3 cellular contexts compared by ENCODE assay signal in the genomic region with DNA sequence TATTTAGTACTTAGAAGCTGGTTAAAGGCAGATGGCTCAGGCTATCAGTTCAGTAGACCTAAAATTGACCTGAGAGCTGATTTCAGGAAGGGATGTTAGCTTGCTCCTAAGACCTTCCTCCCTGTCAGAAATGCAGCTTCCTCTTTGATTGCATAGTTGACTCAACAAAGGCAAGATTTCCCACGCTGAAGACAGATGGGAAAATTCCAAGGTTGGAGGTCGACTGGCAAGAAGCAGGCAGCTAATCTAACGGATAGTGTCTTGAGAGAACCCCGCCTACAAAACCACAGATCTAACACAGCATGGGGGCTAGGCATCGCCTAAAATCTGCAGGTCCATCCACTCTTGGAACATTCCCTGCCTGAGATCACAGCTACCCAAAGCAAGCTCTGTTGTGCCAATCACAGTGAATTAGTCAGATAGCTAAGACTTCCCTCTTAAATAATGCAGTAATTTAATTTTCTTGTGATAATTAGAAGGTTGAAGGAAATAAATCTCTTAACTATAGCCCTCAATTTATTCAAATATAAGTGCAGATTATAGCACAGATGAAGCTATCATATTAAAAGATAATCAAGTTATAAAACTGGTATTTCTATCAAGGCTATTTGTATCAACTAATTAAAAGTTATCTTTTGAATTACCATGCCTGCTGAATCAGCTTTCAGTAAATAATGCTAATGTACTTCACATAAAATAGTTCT.
TF ChIP-seq lines count a peak whose summit lies in the region.

No MANE protein-coding gene starts in this region.

TF ChIP-seq in SK-N-SH treated with all-trans-retinoic acid at 6 μM for 48 hours, 23 proteins besides CTCF, POLR2A, EP300 and RAD21 (continued from another document):
- TF ChIP-seq, protein P1, sequence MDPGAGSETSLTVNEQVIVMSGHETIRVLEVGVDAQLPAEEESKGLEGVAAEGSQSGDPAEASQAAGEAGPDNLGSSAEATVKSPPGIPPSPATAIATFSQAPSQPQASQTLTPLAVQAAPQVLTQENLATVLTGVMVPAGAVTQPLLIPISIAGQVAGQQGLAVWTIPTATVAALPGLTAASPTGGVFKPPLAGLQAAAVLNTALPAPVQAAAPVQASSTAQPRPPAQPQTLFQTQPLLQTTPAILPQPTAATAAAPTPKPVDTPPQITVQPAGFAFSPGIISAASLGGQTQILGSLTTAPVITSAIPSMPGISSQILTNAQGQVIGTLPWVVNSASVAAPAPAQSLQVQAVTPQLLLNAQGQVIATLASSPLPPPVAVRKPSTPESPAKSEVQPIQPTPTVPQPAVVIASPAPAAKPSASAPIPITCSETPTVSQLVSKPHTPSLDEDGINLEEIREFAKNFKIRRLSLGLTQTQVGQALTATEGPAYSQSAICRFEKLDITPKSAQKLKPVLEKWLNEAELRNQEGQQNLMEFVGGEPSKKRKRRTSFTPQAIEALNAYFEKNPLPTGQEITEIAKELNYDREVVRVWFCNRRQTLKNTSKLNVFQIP (CRISPR knock-in tag; IDR thresholded peaks at IDR 0.05; ENCODE audit: borderline replicate concordance, low read depth) = no peak
- no peak for TF ChIP-seq ZFP30 (CRISPR knock-in tag; IDR thresholded peaks at IDR 0.05)
- no peak for TF ChIP-seq ZFP3 (CRISPR knock-in tag; IDR thresholded peaks at IDR 0.05)
- TF ChIP-seq ESRRG (CRISPR knock-in tag; IDR thresholded peaks at IDR 0.05) = no peak
- TF ChIP-seq SNAI2 (CRISPR knock-in tag; IDR thresholded peaks at IDR 0.05) = no peak
- peak; percentile 77 for TF ChIP-seq ISL1 (CRISPR knock-in tag; IDR thresholded peaks at IDR 0.05)
- TF ChIP-seq BACH2 (CRISPR knock-in tag; IDR thresholded peaks at IDR 0.05; ENCODE audit: borderline replicate concordance) = no peak

TF ChIP-seq in SK-N-SH, 30 proteins besides CTCF, POLR2A, EP300 and RAD21 (continued from another document):
- TF ChIP-seq, protein P2, sequence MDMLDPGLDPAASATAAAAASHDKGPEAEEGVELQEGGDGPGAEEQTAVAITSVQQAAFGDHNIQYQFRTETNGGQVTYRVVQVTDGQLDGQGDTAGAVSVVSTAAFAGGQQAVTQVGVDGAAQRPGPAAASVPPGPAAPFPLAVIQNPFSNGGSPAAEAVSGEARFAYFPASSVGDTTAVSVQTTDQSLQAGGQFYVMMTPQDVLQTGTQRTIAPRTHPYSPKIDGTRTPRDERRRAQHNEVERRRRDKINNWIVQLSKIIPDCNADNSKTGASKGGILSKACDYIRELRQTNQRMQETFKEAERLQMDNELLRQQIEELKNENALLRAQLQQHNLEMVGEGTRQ (IDR thresholded peaks at IDR 0.05; ENCODE audit: borderline replicate concordance, low read depth, low read length) = no peak
- TF ChIP-seq GATA2 (CRISPR knock-in tag; IDR thresholded peaks at IDR 0.05) = no peak
- TF ChIP-seq SIN3A (IDR thresholded peaks at IDR 0.05; ENCODE audit: borderline replicate concordance, low read depth, low read length) = no peak
- TF ChIP-seq JUND (IDR thresholded peaks at IDR 0.05) = no peak
- no peak for TF ChIP-seq TEAD4 (IDR thresholded peaks at IDR 0.05; ENCODE audit: borderline replicate concordance, insufficient read depth)
- TF ChIP-seq, protein P3, sequence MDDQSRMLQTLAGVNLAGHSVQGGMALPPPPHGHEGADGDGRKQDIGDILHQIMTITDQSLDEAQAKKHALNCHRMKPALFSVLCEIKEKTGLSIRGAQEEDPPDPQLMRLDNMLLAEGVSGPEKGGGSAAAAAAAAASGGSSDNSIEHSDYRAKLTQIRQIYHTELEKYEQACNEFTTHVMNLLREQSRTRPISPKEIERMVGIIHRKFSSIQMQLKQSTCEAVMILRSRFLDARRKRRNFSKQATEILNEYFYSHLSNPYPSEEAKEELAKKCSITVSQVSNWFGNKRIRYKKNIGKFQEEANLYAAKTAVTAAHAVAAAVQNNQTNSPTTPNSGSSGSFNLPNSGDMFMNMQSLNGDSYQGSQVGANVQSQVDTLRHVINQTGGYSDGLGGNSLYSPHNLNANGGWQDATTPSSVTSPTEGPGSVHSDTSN (IDR thresholded peaks at IDR 0.05) = no peak
- no peak for TF ChIP-seq FOSL2 (IDR thresholded peaks at IDR 0.05; ENCODE audit: borderline replicate concordance, low read depth)
- TF ChIP-seq MEF2A (IDR thresholded peaks at IDR 0.05; ENCODE audit: borderline replicate concordance, low read depth) = no peak
TF ChIP-seq in SK-N-SH: peak in this region for 0.

TF ChIP-seq in WTC11, 78 proteins besides CTCF, POLR2A, EP300 and RAD21 (continued from another document):
- TF ChIP-seq, protein P4, sequence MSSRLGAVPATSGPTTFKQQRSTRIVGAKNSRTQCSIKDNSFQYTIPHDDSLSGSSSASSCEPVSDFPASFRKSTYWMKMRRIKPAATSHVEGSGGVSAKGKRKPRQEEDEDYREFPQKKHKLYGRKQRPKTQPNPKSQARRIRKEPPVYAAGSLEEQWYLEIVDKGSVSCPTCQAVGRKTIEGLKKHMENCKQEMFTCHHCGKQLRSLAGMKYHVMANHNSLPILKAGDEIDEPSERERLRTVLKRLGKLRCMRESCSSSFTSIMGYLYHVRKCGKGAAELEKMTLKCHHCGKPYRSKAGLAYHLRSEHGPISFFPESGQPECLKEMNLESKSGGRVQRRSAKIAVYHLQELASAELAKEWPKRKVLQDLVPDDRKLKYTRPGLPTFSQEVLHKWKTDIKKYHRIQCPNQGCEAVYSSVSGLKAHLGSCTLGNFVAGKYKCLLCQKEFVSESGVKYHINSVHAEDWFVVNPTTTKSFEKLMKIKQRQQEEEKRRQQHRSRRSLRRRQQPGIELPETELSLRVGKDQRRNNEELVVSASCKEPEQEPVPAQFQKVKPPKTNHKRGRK (CRISPR knock-in tag; IDR thresholded peaks at IDR 0.05; ENCODE audit: borderline replicate concordance) = no peak
